Comparison of ENCODE assay signal across 10 cellular contexts in the genomic region with DNA sequence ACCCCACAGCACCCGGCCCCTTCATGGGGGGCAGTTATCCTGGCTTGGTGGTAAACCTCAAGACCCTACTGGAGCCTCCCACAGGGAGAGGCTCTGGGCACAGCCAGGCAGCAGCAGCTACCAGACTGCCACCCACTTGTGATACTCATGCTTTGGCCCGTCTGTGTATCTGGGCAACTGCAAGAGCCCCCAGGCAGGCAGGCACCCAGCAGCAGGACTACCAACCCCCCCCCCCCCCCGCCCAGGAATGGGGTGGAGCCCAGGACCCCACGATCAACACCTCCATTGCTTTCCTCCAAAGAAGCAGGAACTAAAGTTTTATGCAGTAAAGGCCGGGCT. TPM values are rescaled to one million over a fixed set of nuclear protein-coding genes. Genes with fewer than 3 reads are reported as not detected.
DNase-seq lines count a peak whose midpoint lies in the region; ATAC-seq and TF ChIP-seq lines count a peak whose summit lies in the region.
"Had no signal": no experiment of that assay in that cellular context is flagged by ENCODE, and none has a peak within 500 bp of the region (broad histone marks: within the 10 kb centered on the region; RNA-seq: fewer than 3 reads in every experiment).

No MANE protein-coding gene starts in this region.

- peak; percentile 20 to 40 for DNase-seq in NOMO-1 (lab: John Stamatoyannopoulos, UW; ENCODE audit: unreplicated experiment in 2 of 2)
- no peak for DNase-seq in NOMO-1 treated with dmso at 0.1 percent for 144 hours (lab: John Stamatoyannopoulos, UW; ENCODE audit: unreplicated experiment)
- no peak for DNase-seq in esophagus squamous epithelium (lab: John Stamatoyannopoulos, UW)
- DNase-seq in putamen (ENCODE audit: low spot score), result no peak
- no peak for DNase-seq in stimulated activated CD4-positive, alpha-beta T cell treated with anti-CD3 and anti-CD28 coated beads, Interleukin-1b, Interleukin-23, amount 100 ng/mL, for 48 hours
- DNase-seq: activated CD8-positive, alpha-beta memory T cell treated with anti-CD3 and anti-CD28 coated beads, Interleukin-2, amount 10 ng/mL, durations not matched to agents 7 days and 5 days had no signal

- intact Hi-C loops in esophagus squamous epithelium (cut with DNase I), result no loop called here

- peaks cover 39% of the 10 kb centered on the region for H3F3A ChIP-seq in SU-DHL-6 (ENCODE audit: insufficient read depth)

- no peak overlapping the region for H2AFZ ChIP-seq in SU-DHL-6 (ENCODE audit: low read depth, low read length, severe bottlenecking)

- peaks cover 18 to 65% (median 30%) of the 10 kb centered on the region in 3 donors for H3K4me1 ChIP-seq in esophagus squamous epithelium
- peaks cover 33% of the 10 kb centered on the region for H3K4me1 ChIP-seq in stomach smooth muscle (ENCODE audit: control insufficient read depth, insufficient read depth, low read length)
- H3K4me1 ChIP-seq: A549 had no signal

- no peaks in the 10 kb centered on the region for H4K20me1 ChIP-seq in SU-DHL-6 (ENCODE audit: low read depth, low read length)

- H3K27ac ChIP-seq in SU-DHL-6 (ENCODE audit: low read depth, low read length) (peak overlapping the region; percentile 92), esophagus squamous epithelium (peak overlapping the region; percentile 61 to 94 (median 89)), stomach smooth muscle (ENCODE audit: low read length) (peak overlapping the region; percentile 24)

- no peak for ATAC-seq in HG03469 (IDR thresholded peaks at IDR 0.05; ENCODE audit: unreplicated experiment)

- H3K9ac ChIP-seq in SU-DHL-6 (ENCODE audit: low read length) (peak overlapping the region; percentile 96), stomach smooth muscle (ENCODE audit: low read length in 2 of 2) (no peak overlapping the region)

- WGBS in esophagus squamous epithelium, 2 donors, result 60 to 67% methylated on average over 1 to 3 of the region's 5 CpGs

- H3K27me3 ChIP-seq in SU-DHL-6 (ENCODE audit: low read length), result no peaks in the 10 kb centered on the region
- H3K27me3 ChIP-seq in esophagus squamous epithelium, result no peaks in the 10 kb centered on the region
- peaks cover 2 to 8% of the 10 kb centered on the region in 2 donors for H3K27me3 ChIP-seq in stomach smooth muscle (ENCODE audit: control insufficient read depth in 1 of 2, insufficient read depth in 2 of 2, low read length in 2 of 2)

- TF ChIP-seq CTCF in SU-DHL-6 (IDR thresholded peaks at IDR 0.05; ENCODE audit: insufficient read depth, low read length, poor library complexity, severe bottlenecking) (no peak), esophagus squamous epithelium (IDR thresholded peaks at IDR 0.05) (no peak)

- no peaks in the 10 kb centered on the region for H3K9me2 ChIP-seq in SU-DHL-6 (replicated peaks; ENCODE audit: insufficient read depth, low read length)

- no peaks in the 10 kb centered on the region for H3K9me3 ChIP-seq in SU-DHL-6 (ENCODE audit: insufficient read depth, low read length)
- no peaks in the 10 kb centered on the region for H3K9me3 ChIP-seq in esophagus squamous epithelium
- H3K9me3 ChIP-seq in stomach smooth muscle (ENCODE audit: control insufficient read depth in 2 of 2, low read length in 2 of 2), result no peaks in the 10 kb centered on the region
- H3K9me3 ChIP-seq: A549 had no signal

- H3K79me2 ChIP-seq in SU-DHL-6 (ENCODE audit: insufficient read depth, low read length), result peaks cover 14% of the 10 kb centered on the region

- H3K36me3 ChIP-seq in SU-DHL-6 (ENCODE audit: low read length) (peaks cover 13% of the 10 kb centered on the region), esophagus squamous epithelium (peaks cover 0 to 30% (median 0%) of the 10 kb centered on the region in 3 donors), stomach smooth muscle (ENCODE audit: control insufficient read depth in 2 of 2, insufficient read depth in 2 of 2, low read length in 2 of 2) (peaks cover 0 to 2% of the 10 kb centered on the region in 2 donors)

- TF ChIP-seq POLR2A in esophagus squamous epithelium (IDR thresholded peaks at IDR 0.05), result no peak

- H3K4me3 ChIP-seq in SU-DHL-6 (ENCODE audit: insufficient read depth, low read length, poor library complexity, severe bottlenecking) (peak overlapping the region; percentile 77), esophagus squamous epithelium (peak overlapping the region in 2 of 4 donors; percentile 52 to 65), stomach smooth muscle (ENCODE audit: low read length in 2 of 2) (no peak overlapping the region)
- H3K4me3 ChIP-seq: A549 had no signal

- H3K4me2 ChIP-seq in SU-DHL-6 (ENCODE audit: low read depth, low read length, poor library complexity, severe bottlenecking), result peak overlapping the region; percentile 65

RNA-seq across cellular contexts. Expression of a gene that starts 0.9 kb away (rescaled TPM):
- total RNA-seq in esophagus squamous epithelium, result 10 to 100 TPM in 1 of 4 donors, 1 to 10 TPM in 3; 2.1 to 13.0 (median 3.9) TPM

RNA-seq across cellular contexts. Expression of a gene that starts 13.0 kb away (rescaled TPM):
- total RNA-seq in esophagus squamous epithelium, result 10 to 100 TPM; 19.4 to 42.5 (median 29.0) TPM

RNA-seq across cellular contexts. Expression of a gene that starts 14.5 kb away (rescaled TPM):
- 10 to 100 TPM; 26.7 to 45.5 (median 37.1) TPM for total RNA-seq in esophagus squamous epithelium

RNA-seq across cellular contexts. Expression of a gene that starts 46.6 kb away (rescaled TPM):
- total RNA-seq in esophagus squamous epithelium, result 10 to 100 TPM; 50.3 to 80.4 (median 69.3) TPM

RNA-seq across cellular contexts. Expression of a gene that starts 46.7 kb away (rescaled TPM):
- 100 to 1,000 TPM in 1 of 4 donors, 10 to 100 TPM in 3; 46.5 to 118 (median 76.9) TPM for total RNA-seq in esophagus squamous epithelium

Comparison
In these comparisons a context has a peak if more than half of its experiments do, and no peak if none do; other contexts are left out.
1. DNase-seq: peak in NOMO-1 (2 of 2); none in NOMO-1 treated with dmso at 0.1 percent for 144 hours (single experiment), esophagus squamous epithelium (single experiment), putamen (single experiment) and stimulated activated CD4-positive, alpha-beta T cell treated with anti-CD3 and anti-CD28 coated beads, Interleukin-1b, Interleukin-23, amount 100 ng/mL, for 48 hours (single experiment).
2. H3K27ac ChIP-seq: peak in every context shown above with its lines; median percentile 92 in SU-DHL-6; 89 in esophagus squamous epithelium; 24 in stomach smooth muscle.